In genomic region chr4:33453436-33453835, GRCh38 we compare ENCODE assay signal across 29 cellular contexts.
"Had no signal": no experiment of that assay in that cellular context is flagged by ENCODE, and none has a peak within 500 bp of the region (broad histone marks: within the 10 kb centered on the region; RNA-seq: fewer than 3 reads in every experiment).

No MANE protein-coding gene starts in this region.

- H3K27ac Mint-ChIP-seq: mesothelial cell of epicardium; naive B cell; natural killer cell; nephron progenitor cell; neural progenitor cell; stimulated activated naive B cell treated with anti-CD40 and anti-IgM and Interleukin-4, amounts not matched to agents 10 μg/mL and 1 μg/mL and 100 μg/mL, for 72 hours had no signal

- H3K4me3 Mint-ChIP-seq: mesothelial cell of epicardium; naive B cell; natural killer cell; nephron progenitor cell; neural progenitor cell; stimulated activated naive B cell treated with anti-CD40 and anti-IgM and Interleukin-4, amounts not matched to agents 10 μg/mL and 1 μg/mL and 100 μg/mL, for 72 hours had no signal

- H3K27me3 Mint-ChIP-seq: naive B cell; stimulated activated naive B cell treated with anti-CD40 and anti-IgM and Interleukin-4, amounts not matched to agents 10 μg/mL and 1 μg/mL and 100 μg/mL, for 72 hours had no signal

- H3K27ac ChIP-seq: hepatocyte, lower lobe of right lung, neural progenitor cell, neutrophil, parathyroid adenoma, right atrium auricular region, right lobe of liver, stomach, testis, tibial artery, upper lobe of right lung, uterus had no signal

- DNase-seq: islet precursor cell; kidney glomerular epithelial cell; left cardiac atrium; lower lobe of right lung; mammary epithelial cell; mesenchymal stem cell; naive B cell; natural killer cell; nephron progenitor cell; occipital lobe; right lobe of liver; stimulated activated CD4-positive, alpha-beta T cell treated with anti-CD3 and anti-CD28 coated beads, Interleukin-1b, Interleukin-23, amount 100 ng/mL, for 48 hours; stimulated activated CD4-positive, alpha-beta T cell treated with anti-CD3 and anti-CD28 coated beads, Interleukin-2, amount 100 ng/mL, for 48 hours; stimulated activated CD4-positive, alpha-beta T cell treated with anti-CD3 and anti-CD28 coated beads, Interleukin-4, amount 100 ng/mL, for 4 hours; stimulated activated CD8-positive, alpha-beta memory T cell treated with anti-CD3 and anti-CD28 coated beads, Interleukin-4, amount 100 ng/mL, for 48 hours; stimulated activated naive B cell treated with anti-CD40 and anti-IgM and Interleukin-4, amounts not matched to agents 10 μg/mL and 1 μg/mL and 100 μg/mL, for 72 hours; stimulated activated naive CD8-positive, alpha-beta T cell treated with anti-CD3 and anti-CD28 coated beads, Interleukin-15, Interleukin-2, amounts not matched to agents 100 U/mL and 50 U/mL, for 24 hours; stomach; testis; trophoblast cell; upper lobe of right lung; uterus had no signal

- H3K36me3 Mint-ChIP-seq: naive B cell; neural progenitor cell; stimulated activated naive B cell treated with anti-CD40 and anti-IgM and Interleukin-4, amounts not matched to agents 10 μg/mL and 1 μg/mL and 100 μg/mL, for 72 hours had no signal

- H3K9me3 Mint-ChIP-seq: nephron progenitor cell, neural progenitor cell had no signal

- H3K4me1 Mint-ChIP-seq: naive B cell; natural killer cell; nephron progenitor cell; neural progenitor cell; stimulated activated naive B cell treated with anti-CD40 and anti-IgM and Interleukin-4, amounts not matched to agents 10 μg/mL and 1 μg/mL and 100 μg/mL, for 72 hours had no signal
